Comparison of ENCODE assay signal across 8 cellular contexts in the genomic region with DNA sequence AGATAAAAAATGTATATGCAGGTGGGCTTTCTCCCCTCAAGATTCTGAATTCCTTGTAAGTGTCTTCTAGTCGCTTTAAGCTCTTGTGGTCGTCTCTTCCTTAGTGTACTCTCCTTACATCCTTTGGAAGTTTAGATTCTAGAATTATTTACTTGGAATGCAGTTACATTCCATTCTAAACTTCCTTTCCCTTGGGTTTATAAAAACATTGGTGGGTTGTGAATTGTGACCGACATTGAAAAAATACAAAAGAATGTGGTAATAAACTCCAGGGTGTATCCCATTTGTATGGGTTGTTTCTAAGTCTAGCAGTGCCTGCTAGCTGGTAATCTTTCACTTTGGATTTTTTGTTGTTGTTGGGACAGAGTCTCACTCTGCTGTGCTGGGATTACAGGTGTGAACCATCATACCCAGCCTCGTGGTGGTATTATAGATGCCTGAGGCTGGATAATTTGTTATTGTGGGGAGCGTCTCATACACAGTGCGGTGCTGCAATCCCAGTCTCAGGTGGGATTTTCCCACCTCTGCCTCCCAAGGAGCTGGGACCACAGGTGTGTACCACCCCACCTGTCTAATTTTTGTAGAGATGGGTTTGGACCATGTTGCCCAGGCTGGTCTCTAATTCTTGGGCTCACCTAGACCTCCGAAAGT.
DNase-seq lines count a peak whose midpoint lies in the region.
"Had no signal": no experiment of that assay in that cellular context is flagged by ENCODE, and none has a peak within 500 bp of the region (broad histone marks: within the 10 kb centered on the region; RNA-seq: fewer than 3 reads in every experiment).

No MANE protein-coding gene starts in this region.

- no peaks in the 10 kb centered on the region for H3K27me3 Mint-ChIP-seq in activated naive CD8-positive, alpha-beta T cell

- peak overlapping the region; percentile 99 for H3K4me3 Mint-ChIP-seq in activated naive CD8-positive, alpha-beta T cell

- H3K27ac ChIP-seq in stomach smooth muscle (ENCODE audit: low read length), result peak overlapping the region; percentile 92

- H3K9me3 ChIP-seq in stomach smooth muscle (ENCODE audit: control insufficient read depth in 2 of 2, low read length in 2 of 2), result no peaks in the 10 kb centered on the region

- H3K36me3 Mint-ChIP-seq in activated naive CD8-positive, alpha-beta T cell, result peaks cover 14% of the 10 kb centered on the region

- H3K9ac ChIP-seq in stomach smooth muscle (ENCODE audit: low read length in 2 of 2), result no peak overlapping the region

- DNase-seq in HCEC 1CT (peak; percentile 48), iris pigment epithelial cell (ENCODE audit: low read depth) (peak; percentile 59), KG1 (lab: John Stamatoyannopoulos, UW) (no peak), amniotic stem cell (lab: John Stamatoyannopoulos, UW) (no peak), NK-92 (lab: John Stamatoyannopoulos, UW; ENCODE audit: unreplicated experiment) (no peak)
- DNase-seq: activated CD4-positive, alpha-beta T cell treated with anti-CD3 and anti-CD28 coated beads, Interleukin-2, amount 50 U/mL, for 1 hour had no signal

- peak overlapping the region; percentile 4 to 29 for H3K4me3 ChIP-seq in stomach smooth muscle (ENCODE audit: low read length in 2 of 2)

- no peaks in the 10 kb centered on the region for H3K36me3 ChIP-seq in stomach smooth muscle (ENCODE audit: control insufficient read depth in 2 of 2, insufficient read depth in 2 of 2, low read length in 2 of 2)

- no peaks in the 10 kb centered on the region for H3K9me3 Mint-ChIP-seq in activated naive CD8-positive, alpha-beta T cell (ENCODE audit: low read depth)

- H3K4me1 Mint-ChIP-seq in activated naive CD8-positive, alpha-beta T cell (ENCODE audit: low read depth), result peaks cover 93% of the 10 kb centered on the region

- no peaks in the 10 kb centered on the region for H3K27me3 ChIP-seq in stomach smooth muscle (ENCODE audit: control insufficient read depth in 1 of 2, insufficient read depth in 2 of 2, low read length in 2 of 2)

- peaks cover 33% of the 10 kb centered on the region for H3K4me1 ChIP-seq in stomach smooth muscle (ENCODE audit: control insufficient read depth, insufficient read depth, low read length)

- H3K27ac Mint-ChIP-seq in activated naive CD8-positive, alpha-beta T cell, result peak overlapping the region; percentile 100

Comparison
In these comparisons a context has a peak if more than half of its experiments do, and no peak if none do; other contexts are left out.
1. DNase-seq: peak in HCEC 1CT (single experiment) and iris pigment epithelial cell (single experiment); none in KG1 (single experiment), amniotic stem cell (single experiment) and NK-92 (single experiment).